ENCODE assay signal across 15 cellular contexts in genomic region chr1:21677168-21677567, GRCh38. TPM values are rescaled to one million over a fixed set of nuclear protein-coding genes. Genes with fewer than 3 reads are reported as not detected.
DNase-seq lines count a peak whose midpoint lies in the region; ATAC-seq and TF ChIP-seq lines count a peak whose summit lies in the region.
"Had no signal": no experiment of that assay in that cellular context is flagged by ENCODE, and none has a peak within 500 bp of the region (broad histone marks: within the 10 kb centered on the region; RNA-seq: fewer than 3 reads in every experiment).

No MANE protein-coding gene starts in this region.

- TF ChIP-seq POLR2A in thyroid gland (IDR thresholded peaks at IDR 0.05) = no peak

- TF ChIP-seq CTCF in CD4-positive, alpha-beta T cell (IDR thresholded peaks at IDR 0.05) = no peak
- no peak for TF ChIP-seq CTCF in PC-9 (conservative IDR thresholded peaks at IDR 0.05)
- no peak for TF ChIP-seq CTCF in osteoblast (IDR thresholded peaks at IDR 0.05; ENCODE audit: extremely low read depth, low read depth, low read length)
- TF ChIP-seq CTCF in thyroid gland (IDR thresholded peaks at IDR 0.05) = no peak

- H3K4me3 ChIP-seq in PC-9 (no peak overlapping the region), osteoblast (ENCODE audit: insufficient read depth, low read length) (no peak overlapping the region), thyroid gland (replicated peaks in 1 of 3) (no peak overlapping the region)

- peaks cover 21% of the 10 kb centered on the region; the same call in 1 of the 2 replicates for H3F3A ChIP-seq in PC-9 (ENCODE audit: insufficient read depth, low read depth)

- POLR2A ChIA-PET in CD4-positive, alpha-beta T cell (lab: Charles Lee) = no interaction called here
- POLR2A ChIA-PET in PC-9 (lab: Charles Lee; ENCODE audit: unreplicated experiment) = no interaction called here

- H2AFZ ChIP-seq in PC-9 (no peak overlapping the region), osteoblast (ENCODE audit: low read length) (no peak overlapping the region)

- no peak overlapping the region for H3K4me3 Mint-ChIP-seq in CD4-positive, alpha-beta T cell
- H3K4me3 Mint-ChIP-seq: CD4-positive, alpha-beta memory T cell had no signal

- H3K4me1 ChIP-seq in PC-9 (replicated peaks; ENCODE audit: insufficient read depth) (peaks cover 30% of the 10 kb centered on the region), osteoblast (ENCODE audit: insufficient read depth, low read length) (peaks cover 21% of the 10 kb centered on the region), thyroid gland (peaks cover 46 to 51% of the 10 kb centered on the region in 2 donors)

- WGBS in thyroid gland, 2 donors = 86 to 87% methylated on average over 5 to 6 of the region's 6 CpGs

- no peaks in the 10 kb centered on the region for H3K9me3 ChIP-seq in CD4-positive, alpha-beta T cell (ENCODE audit: control insufficient read depth, low read length)
- no peaks in the 10 kb centered on the region for H3K9me3 ChIP-seq in PC-9 (ENCODE audit: insufficient read depth, low read depth)
- H3K9me3 ChIP-seq in osteoblast (ENCODE audit: low read depth, low read length) = no peaks in the 10 kb centered on the region
- no peaks in the 10 kb centered on the region for H3K9me3 ChIP-seq in thyroid gland

- no peaks in the 10 kb centered on the region for H3K79me2 ChIP-seq in PC-9 (ENCODE audit: low read depth)
- H3K79me2 ChIP-seq in osteoblast (ENCODE audit: insufficient read depth, low read length) = no peaks in the 10 kb centered on the region

- peak overlapping the region; percentile 3 for H3K27ac Mint-ChIP-seq in CD4-positive, alpha-beta T cell

- H3K9me2 ChIP-seq in PC-9 (ENCODE audit: insufficient read depth) = no peaks in the 10 kb centered on the region

- no peaks in the 10 kb centered on the region for H3K27me3 Mint-ChIP-seq in CD4-positive, alpha-beta T cell
- H3K27me3 Mint-ChIP-seq: CD4-positive, alpha-beta memory T cell had no signal

- intact Hi-C loops in CD4-positive, alpha-beta T cell (cut with DNase I, micrococcal nuclease) = no loop called here
- intact Hi-C loops in PC-9 (cut with micrococcal nuclease; ENCODE audit: unreplicated experiment) = no loop called here
- intact Hi-C loops in thyroid gland (cut with DNase I) = no loop called here

- no peak for DNase-seq in CD4-positive, alpha-beta T cell
- DNase-seq in PC-9 (no peak), osteoblast (ENCODE audit: insufficient read length, low spot score, missing footprints) (peak; percentile 0), thyroid gland (no peak), NCI-H2081 treated with DMSO at 0.1 percent for 48 hours (lab: John Stamatoyannopoulos, UW) (no peak), GOT3 (lab: John Stamatoyannopoulos, UW) (no peak)
- DNase-seq: ACHN; C1 segment of cervical spinal cord; CD4-positive, alpha-beta memory T cell; COR-L47; DND-41; GDM1 had no signal

- H3K36me3 Mint-ChIP-seq in CD4-positive, alpha-beta T cell (ENCODE audit: low read depth) = peaks cover 46% of the 10 kb centered on the region

- H3K27me3 ChIP-seq in CD4-positive, alpha-beta T cell (ENCODE audit: control insufficient read depth, insufficient read depth, low read length) = no peaks in the 10 kb centered on the region
- no peaks in the 10 kb centered on the region for H3K27me3 ChIP-seq in PC-9 (ENCODE audit: insufficient read depth, low read depth)
- no peaks in the 10 kb centered on the region for H3K27me3 ChIP-seq in osteoblast (ENCODE audit: insufficient read depth, low read length)
- no peaks in the 10 kb centered on the region for H3K27me3 ChIP-seq in thyroid gland

- no TSS peak for BruUV-seq in PC-9 (replicated peaks; lab: Mats Ljungman, UMichigan)

- CTCF ChIA-PET in CD4-positive, alpha-beta T cell (lab: Charles Lee) = no interaction called here
- CTCF ChIA-PET in PC-9 (lab: Charles Lee) = no interaction called here

- no peak overlapping the region for H3K27ac ChIP-seq in CD4-positive, alpha-beta T cell (ENCODE audit: low read depth, low read length)
- H3K27ac ChIP-seq in PC-9 (no peak overlapping the region), osteoblast (ENCODE audit: low read depth, low read length) (no peak overlapping the region), thyroid gland (peak overlapping the region; percentile 70 to 93 (median 74))
- H3K27ac ChIP-seq: HL-60 had no signal

- H3K4me2 ChIP-seq in PC-9 (peak overlapping the region; percentile 77), osteoblast (ENCODE audit: insufficient read depth, low read length) (no peak overlapping the region)

- H3K9me3 Mint-ChIP-seq in CD4-positive, alpha-beta T cell = no peaks in the 10 kb centered on the region
- H3K9me3 Mint-ChIP-seq: CD4-positive, alpha-beta memory T cell had no signal

- H4K20me1 ChIP-seq in PC-9 (ENCODE audit: insufficient read depth) (no peaks in the 10 kb centered on the region), osteoblast (ENCODE audit: insufficient read depth, low read length) (peaks cover 8% of the 10 kb centered on the region)

- no peak for ATAC-seq in CD4-positive, alpha-beta T cell (ENCODE audit: poor library complexity)
- no peak for ATAC-seq in GM21723 (IDR thresholded peaks at IDR 0.05; ENCODE audit: unreplicated experiment)
- ATAC-seq: HCT116 had no signal

- no peaks in the 10 kb centered on the region for H3K4me1 Mint-ChIP-seq in CD4-positive, alpha-beta T cell (ENCODE audit: low read depth)
- H3K4me1 Mint-ChIP-seq: CD4-positive, alpha-beta memory T cell had no signal

- H3K36me3 ChIP-seq in PC-9 (ENCODE audit: low read depth) = no peaks in the 10 kb centered on the region
- peaks cover 22% of the 10 kb centered on the region for H3K36me3 ChIP-seq in osteoblast (ENCODE audit: insufficient read depth, low read length)
- H3K36me3 ChIP-seq in thyroid gland = peaks cover 0 to 7% of the 10 kb centered on the region in 2 donors

RNA-seq across cellular contexts. Expression of gene RAP1GAP, which starts 8.0 kb away (rescaled TPM):
- total RNA-seq in CD4-positive, alpha-beta T cell = under 1 TPM; 0.20 to 0.44 TPM
- total RNA-seq in PC-9 (2021) (22.7 and 30.2 TPM in 2 replicates), osteoblast (under 0.01 and 0.29 TPM in 2 replicates), thyroid gland (100 to 1,000 TPM; 256 to 588 (median 506) TPM)

Comparison
In these comparisons a context has a peak if more than half of its experiments do, and no peak if none do; other contexts are left out.
1. H3K27ac ChIP-seq: peak in thyroid gland (3 of 3); none in CD4-positive, alpha-beta T cell (single experiment), PC-9 (single experiment) and osteoblast (single experiment).
2. RNA of gene RAP1GAP, which starts 8.0 kb away (total RNA-seq): 256 to 588 TPM in thyroid gland and 22.7 to 30.2 TPM in PC-9; 0.20 to 0.44 TPM in CD4-positive, alpha-beta T cell and under 0.01 to 0.29 TPM in osteoblast; every median in the first group is over 10 times any median in the second.